Comparison of ENCODE assay signal across 13 cellular contexts in genomic region chr2:60834270-60834717, GRCh38. TPM values are rescaled to one million over a fixed set of nuclear protein-coding genes. Genes with fewer than 3 reads are reported as not detected.
DNase-seq lines count a peak whose midpoint lies in the region; ATAC-seq, FAIRE-seq and TF ChIP-seq lines count a peak whose summit lies in the region.
"Had no signal": no experiment of that assay in that cellular context is flagged by ENCODE, and none has a peak within 500 bp of the region (broad histone marks: within the 10 kb centered on the region; RNA-seq: fewer than 3 reads in every experiment).

No MANE protein-coding gene starts in this region.

- H3K4me1 ChIP-seq in GM12878 (ENCODE audit: control insufficient read depth, insufficient read depth, low read length): peaks cover 67% of the 10 kb centered on the region

- TF ChIP-seq RAD21 in GM12878 (IDR thresholded peaks at IDR 0.05; ENCODE audit: insufficient read depth, low read depth, low read length): peak; percentile 16; the same call in 1 of the 2 replicates

- 0% methylated on average over 2 of the region's 2 CpGs for WGBS in GM12878 (ENCODE audit: insufficient coverage, insufficient replicate concordance, low lambda C conversion rate, missing lambda C conversion rate)

- no peaks in the 10 kb centered on the region for H3K27me3 ChIP-seq in GM12878 (replicated peaks in 1 of 2; ENCODE audit: control insufficient read depth in 2 of 2, insufficient read depth in 2 of 2, low read length in 1 of 2)

- no peak for FAIRE-seq in GM12878 (lab: Jason Lieb, UNC)
- FAIRE-seq: bronchial epithelial cell had no signal

- H3K9me3 ChIP-seq in GM12878 (replicated peaks; ENCODE audit: control insufficient read depth, insufficient read depth, low read length): no peaks in the 10 kb centered on the region

- POLR2A ChIA-PET in GM10248 (lab: Yijun Ruan, JAX): interaction anchor here (0.6 kb wide), 1 partner anchor 15 kb away, joined by 3 read pairs; no protein-coding TSS in a partner anchor
- POLR2A ChIA-PET in GM12878 (lab: Charles Lee): interaction anchor here (0.8 to 1.5 kb wide), 3 partner anchors 27 to 47 kb away, joined by 3 to 12 read pairs (median 3); partner anchors contain the start of gene REL

- no peaks in the 10 kb centered on the region for H4K20me1 ChIP-seq in GM12878 (ENCODE audit: control insufficient read depth, insufficient read depth)

- H3K36me3 ChIP-seq in GM12878 (ENCODE audit: control insufficient read depth in 2 of 2, insufficient read depth in 2 of 2, low read length in 1 of 2): no peaks in the 10 kb centered on the region

- H3K4me2 ChIP-seq in GM12878 (ENCODE audit: control insufficient read depth, insufficient read depth): peak overlapping the region; percentile 63

- no peak overlapping the region for H3K4me3 ChIP-seq in GM12878

- CTCF ChIA-PET in GM10248 (lab: Yijun Ruan, JAX): interaction anchor here (1.0 to 1.7 kb wide), 3 partner anchors 12 to 47 kb away, joined by 3 read pairs; partner anchors contain the start of gene REL
- CTCF ChIA-PET in GM12878 (lab: Yijun Ruan, JAX): interaction anchor here (1.1 kb wide), 1 partner anchor 29 kb away, joined by 8 read pairs; no protein-coding TSS in a partner anchor

- peak; percentile 41 for ATAC-seq in GM19372 (IDR thresholded peaks at IDR 0.05; ENCODE audit: low read depth, unreplicated experiment)
- peak; percentile 32 for ATAC-seq in HG03060 (IDR thresholded peaks at IDR 0.05; ENCODE audit: low read depth, unreplicated experiment)
- ATAC-seq in GM12878: peak; percentile 74
- ATAC-seq: T-cell had no signal

- no peaks in the 10 kb centered on the region for H3K79me2 ChIP-seq in GM12878 (ENCODE audit: control insufficient read depth, insufficient read depth, low read length)

- TF ChIP-seq CTCF in GM10248 (IDR thresholded peaks at IDR 0.05; ENCODE audit: control extremely low read depth, extremely low read depth, low read depth, missing control alignments) (no peak), GM12878 (IDR thresholded peaks at IDR 0.05 in 2 of 3, conservative IDR thresholded peaks at IDR 0.05 in 1 of 3; ENCODE audit: control insufficient read depth in 2 of 3, extremely low read depth in 1 of 3, insufficient read depth in 1 of 3, low read depth in 3 of 3, low read length in 3 of 3) (no peak)

- DNase-seq in GM10248 (ENCODE audit: extremely low spot score) (peak; percentile 35), GM12878 (ENCODE audit: low read depth, low spot score) (peak; percentile 63), D341Med (ENCODE audit: low spot score) (no peak), NK-92 (lab: John Stamatoyannopoulos, UW; ENCODE audit: unreplicated experiment) (no peak), NCI-H1092 (lab: John Stamatoyannopoulos, UW) (no peak), Kasumi-1 (lab: John Stamatoyannopoulos, UW) (no peak)
- DNase-seq: activated CD8-positive, alpha-beta memory T cell treated with anti-CD3 and anti-CD28 coated beads, Interleukin-2, amount 50 U/mL, for 4 hours; islet precursor cell; stimulated activated CD4-positive, alpha-beta T cell treated with anti-CD3 and anti-CD28 coated beads, Interleukin-1b, Interleukin-23, amount 100 ng/mL, for 48 hours; T-cell had no signal

- peak overlapping the region; percentile 44 for H3K9ac ChIP-seq in GM12878 (ENCODE audit: control insufficient read depth, insufficient read depth, low read length)

- BruUV-seq in GM12878 (replicated peaks; lab: Mats Ljungman, UMichigan): no TSS peak

- intact Hi-C loops in GM12878 (cut with micrococcal nuclease; ENCODE audit: unreplicated experiment): loop anchor here (1.0 kb wide), 1 partner anchor 27 kb away; no protein-coding TSS in a partner anchor

- peak; percentile 47 to 79; a peak in 2 of 4 replicates for TF ChIP-seq EP300 in GM12878 (IDR thresholded peaks at IDR 0.05; ENCODE audit: borderline replicate concordance in 1 of 2, control insufficient read depth in 1 of 2, low read depth in 2 of 2, low read length in 2 of 2)

- RAD21 ChIA-PET in GM12878 (lab: Charles Lee; ENCODE audit: unreplicated experiment): interaction anchor here (0.9 to 1.7 kb wide), 7 partner anchors 27 to 165 kb away, joined by 3 to 15 read pairs (median 4); partner anchors contain the start of gene REL

- in situ Hi-C loops in GM12878 (cut with MboI): no loop called here

- TF ChIP-seq POLR2A in GM12878 (IDR thresholded peaks at IDR 0.05; ENCODE audit: low read depth, low read length): no peak

- SMC1A ChIA-PET in GM12878 (lab: Charles Lee; ENCODE audit: uncharacterized antibody, unreplicated experiment): interaction anchor here (0.6 to 1.6 kb wide), 8 partner anchors 9 to 152 kb away, joined by 3 to 5 read pairs (median 4); no protein-coding TSS in a partner anchor

- no peak overlapping the region; the same call in 1 of the 2 replicates for H2AFZ ChIP-seq in GM12878 (ENCODE audit: control insufficient read depth, low read depth, low read length)

- peak overlapping the region; percentile 63 for H3K27ac ChIP-seq in GM12878 (ENCODE audit: control insufficient read depth, insufficient read depth)

TF ChIP-seq in GM12878, 131 proteins besides CTCF, POLR2A, EP300 and RAD21 (continues in another document):
- TF ChIP-seq EED (IDR thresholded peaks at IDR 0.05; ENCODE audit: low read depth) (peak; percentile 97), IKZF2 (IDR thresholded peaks at IDR 0.05) (peak; percentile 79), ATF7 (IDR thresholded peaks at IDR 0.05; ENCODE audit: low read depth) (peak; percentile 94), CEBPB (IDR thresholded peaks at IDR 0.05; ENCODE audit: borderline replicate concordance in 1 of 2, low read depth in 2 of 2, low read length in 2 of 2) (no peak; a peak in 1 of 4 replicates), GABPA (IDR thresholded peaks at IDR 0.05; ENCODE audit: low read depth) (0 out of 2 replicates have a peak, but pooled peaks have one; percentile 35), HCFC1 (IDR thresholded peaks at IDR 0.05; ENCODE audit: low read length) (no peak), NRF1 (conservative IDR thresholded peaks at IDR 0.05; ENCODE audit: low read depth, low read length) (no peak), TAF1 (IDR thresholded peaks at IDR 0.05; ENCODE audit: borderline replicate concordance, low read depth, low read length) (no peak), ATF2 (IDR thresholded peaks at IDR 0.05; ENCODE audit: low read length) (peak; percentile 99), BCL11A (IDR thresholded peaks at IDR 0.05; ENCODE audit: low read depth, low read length) (peak; percentile 79), RCOR1 (conservative IDR thresholded peaks at IDR 0.05; ENCODE audit: low read depth, low read length) (no peak), ZBTB4 (CRISPR knock-in tag; IDR thresholded peaks at IDR 0.05) (no peak), YY1 (IDR thresholded peaks at IDR 0.05; ENCODE audit: low read depth, low read length) (0 out of 2 replicates have a peak, but pooled peaks have one; percentile 9), ZNF24 (IDR thresholded peaks at IDR 0.05) (no peak)

RNA-seq across cellular contexts. Expression of gene REL, which starts 47.1 kb away (rescaled TPM):
- 245 and 256 TPM in 2 replicates for total RNA-seq in GM12878 (2013; cell fraction: nucleolus; rRNA removed)
- 35.5 and 41.1 TPM in 2 replicates for total RNA-seq in GM12878 (2014; rRNA removed)
- 48.9 and 53.0 TPM in 2 replicates for total RNA-seq in GM12878 (2014; rRNA removed; fragmentation: Illumina TruSeq; extraction: Trizol)
- 49.3 and 52.4 TPM in 2 replicates for total RNA-seq in GM12878 (2021)
- 13.0 TPM for polyA plus RNA-seq in GM12878 (2011; ENCODE audit: low read depth)
- 27.8 and 35.1 TPM in 2 replicates for polyA plus RNA-seq in GM12878 (2011; rRNA removed)
- 14.0 and 18.0 TPM in 2 replicates for polyA plus RNA-seq in GM12878 (2011; cell fraction: cytosol; rRNA removed)
- polyA plus RNA-seq in GM12878 (2011; cell fraction: nucleus; rRNA removed): 18.9 and 23.2 TPM in 2 replicates
- 11.0 and 15.9 TPM in 2 replicates for polyA plus RNA-seq in GM12878 (2012)
- polyA plus RNA-seq in GM12878 (2014; fragmentation: Illumina TruSeq; extraction: Trizol): 47.5 and 56.1 TPM in 2 replicates
- polyA plus RNA-seq in GM12878 (2014; fragmentation: Nextera tagmentation; extraction: Ambion mirVana): 10 to 100 TPM in 1 of 2 experiments, 1 to 10 TPM in 1; 6.3 to 17.7 TPM
- polyA plus RNA-seq in GM12878 (2014; rRNA removed): 20.2 and 25.4 TPM in 2 replicates
- polyA plus RNA-seq in GM12878 (2016; fragmentation: Nextera tagmentation; extraction: Ambion mirVana): 10 to 100 TPM; 21.9 to 25.4 TPM
- 53.4 and 82.2 TPM in 2 replicates for polyA minus RNA-seq in GM12878 (2011; rRNA and poly(A)+ RNA removed)
- 21.5 and 23.4 TPM in 2 replicates for polyA minus RNA-seq in GM12878 (2011; cell fraction: cytosol; rRNA and poly(A)+ RNA removed)
- polyA minus RNA-seq in GM12878 (2011; cell fraction: nucleus; rRNA and poly(A)+ RNA removed): 21.8 and 37.1 TPM in 2 replicates

Comparison
In these comparisons a context has a peak if more than half of its experiments do, and no peak if none do; other contexts are left out.
1. DNase-seq: peak in GM10248 (single experiment) and GM12878 (single experiment); none in D341Med (single experiment), NK-92 (single experiment), NCI-H1092 (single experiment) and Kasumi-1 (0 of 2).
2. Peak in every context shown above with its lines, with median percentiles within 50 percentile points of each other: ATAC-seq.